In genomic region chr6:35468181-35468979, GRCh38 we compare ENCODE assay signal across 8 cellular contexts. TPM values are rescaled to one million over a fixed set of nuclear protein-coding genes. Genes with fewer than 3 reads are reported as not detected.
A peak's percentile ranks its signal among the peaks of the same experiment; 100 is the strongest.
DNase-seq lines count a peak whose midpoint lies in the region; TF ChIP-seq lines count a peak whose summit lies in the region.

Gene RPL10A (plus strand): TSS chr6:35468401. CDS start chr6:35468435, 34 bp downstream.

- peak within 1 kb of the TSS; percentile 99 for H3K4me3 Mint-ChIP-seq in activated naive CD4-positive, alpha-beta T cell treated with anti-CD3 and anti-CD28 coated beads, Interleukin-2, amount 10 ng/mL, durations not matched to agents 7 days and 5 days

- CTCF ChIA-PET in HEK293 (lab: Yijun Ruan, JAX): interaction anchor here (0.5 to 6.3 kb wide), 28 partner anchors 10 to 581 kb away, joined by 3 to 53 read pairs (median 4); partner anchors contain the start of genes ARMC12, FANCE and PPARD
- CTCF ChIA-PET in activated naive CD4-positive, alpha-beta T cell treated with anti-CD3 and anti-CD28 coated beads, Interleukin-2, amount 10 ng/mL, durations not matched to agents 7 days and 5 days (lab: Charles Lee): interaction anchor here (0.7 to 4.5 kb wide), 12 partner anchors 10 to 268 kb away, joined by 3 to 61 read pairs (median 8); partner anchors contain the start of genes DEF6, FANCE and PPARD

- peak; percentile 99 for TF ChIP-seq CTCF in HEK293 (tag by site-specific recombination; IDR thresholded peaks at IDR 0.05)

- peaks cover 41% of the 10 kb centered on the region for H3K4me1 Mint-ChIP-seq in activated naive CD4-positive, alpha-beta T cell treated with anti-CD3 and anti-CD28 coated beads, Interleukin-2, amount 10 ng/mL, durations not matched to agents 7 days and 5 days

- H3K4me1 ChIP-seq in HEK293 (ENCODE audit: control insufficient read depth, insufficient read depth, low read length): 0 out of 2 replicates have a peak, but pooled peaks cover 5% of the 10 kb centered on the region

- H3K9me3 ChIP-seq in HEK293 (ENCODE audit: control insufficient read depth, insufficient read depth, low read depth, low read length): no peaks in the 10 kb centered on the region

- H3K9me3 Mint-ChIP-seq in activated naive CD4-positive, alpha-beta T cell treated with anti-CD3 and anti-CD28 coated beads, Interleukin-2, amount 10 ng/mL, durations not matched to agents 7 days and 5 days: no peaks in the 10 kb centered on the region

- H3K36me3 ChIP-seq in HEK293 (ENCODE audit: control insufficient read depth in 2 of 2, insufficient read depth in 1 of 2, low read length in 2 of 2): peaks cover 18 to 74% of the 10 kb centered on the region in 2 experiments; a peak in 2 of 3 replicates

- peak; percentile 94 for DNase-seq in GM04504 (ENCODE audit: low read depth)
- peak; percentile 97 for DNase-seq in NAMALWA (ENCODE audit: low spot score)
- peak; percentile 97 for DNase-seq in SK-N-DZ (ENCODE audit: low spot score)
- DNase-seq in activated naive CD4-positive, alpha-beta T cell treated with anti-CD3 and anti-CD28 coated beads, Interleukin-2, amount 10 ng/mL, durations not matched to agents 7 days and 5 days: peak; percentile 97
- peak; percentile 93 for DNase-seq in germinal center (ENCODE audit: low spot score)
- DNase-seq in occipital lobe (lab: John Stamatoyannopoulos, UW): peak; percentile 92

- H3K27me3 Mint-ChIP-seq in activated naive CD4-positive, alpha-beta T cell treated with anti-CD3 and anti-CD28 coated beads, Interleukin-2, amount 10 ng/mL, durations not matched to agents 7 days and 5 days: no peaks in the 10 kb centered on the region

- POLR2A ChIA-PET in HEK293 (lab: Yijun Ruan, JAX): interaction anchor here (0.6 to 9.5 kb wide), 20 partner anchors 11 to 209 kb away, joined by 3 to 198 read pairs (median 3); partner anchors contain the start of genes FANCE, PPARD, TEAD3 and ZNF76

- H3K36me3 Mint-ChIP-seq in activated naive CD4-positive, alpha-beta T cell treated with anti-CD3 and anti-CD28 coated beads, Interleukin-2, amount 10 ng/mL, durations not matched to agents 7 days and 5 days: peaks cover 61% of the 10 kb centered on the region

- H3K27ac Mint-ChIP-seq in activated naive CD4-positive, alpha-beta T cell treated with anti-CD3 and anti-CD28 coated beads, Interleukin-2, amount 10 ng/mL, durations not matched to agents 7 days and 5 days: peak within 1 kb of the TSS; percentile 99

- peak within 1 kb of the TSS; percentile 80 for H3K4me3 ChIP-seq in HEK293 (ENCODE audit: low read depth, low read length)

- H3K27ac ChIP-seq in HEK293 (ENCODE audit: extremely low read depth, low read depth, low read length) (peak within 1 kb of the TSS; percentile 100), temporal lobe (ENCODE audit: low read depth, low read length) (peak within 1 kb of the TSS; percentile 74)

TF ChIP-seq in HEK293, 187 proteins besides CTCF, POLR2A, EP300 and RAD21 (continues in another document):
- TF ChIP-seq ZNF585B (tag by site-specific recombination; IDR thresholded peaks at IDR 0.05) (no peak), ZNF610 (tag by site-specific recombination; IDR thresholded peaks at IDR 0.05; ENCODE audit: borderline replicate concordance) (peak; percentile 43; the same call in 1 of the 2 replicates), ZBTB21 (tag by site-specific recombination; IDR thresholded peaks at IDR 0.05) (peak; percentile 25; the same call in 1 of the 2 replicates), INSM2 (tag by site-specific recombination; IDR thresholded peaks at IDR 0.05) (peak; percentile 62), GFI1B (tag by site-specific recombination; IDR thresholded peaks at IDR 0.05) (0 out of 2 replicates have a peak, but pooled peaks have one; percentile 39), SCRT2 (tag by site-specific recombination; IDR thresholded peaks at IDR 0.05) (peak; percentile 40), ZBTB20 (tag by site-specific recombination; IDR thresholded peaks at IDR 0.05) (peak; percentile 29; the same call in 1 of the 2 replicates), KLF9 (tag by site-specific recombination; IDR thresholded peaks at IDR 0.05; ENCODE audit: low read depth) (peak; percentile 51; the same call in 1 of the 2 replicates), TCF7L2 (IDR thresholded peaks at IDR 0.05; ENCODE audit: borderline replicate concordance, low read depth, low read length) (no peak), ZNF473 (tag by site-specific recombination; IDR thresholded peaks at IDR 0.05) (no peak), ZNF837 (tag by site-specific recombination; IDR thresholded peaks at IDR 0.05) (no peak), GLIS2 (tag by site-specific recombination; IDR thresholded peaks at IDR 0.05) (peak; percentile 78), ZNF548 (tag by site-specific recombination; IDR thresholded peaks at IDR 0.05) (no peak), OVOL3 (tag by site-specific recombination; IDR thresholded peaks at IDR 0.05) (peak; percentile 71; the same call in 1 of the 2 replicates), ZNF223 (tag by site-specific recombination; IDR thresholded peaks at IDR 0.05) (no peak), ZNF426 (tag by site-specific recombination; IDR thresholded peaks at IDR 0.05) (no peak), ZNF121 (tag by site-specific recombination; IDR thresholded peaks at IDR 0.05) (peak; percentile 57; the same call in 1 of the 2 replicates), ZNF366 (tag by site-specific recombination; conservative IDR thresholded peaks at IDR 0.05) (0 out of 2 replicates have a peak, but pooled peaks have one; percentile 2), ZNF146 (tag by site-specific recombination; IDR thresholded peaks at IDR 0.05) (peak; percentile 1; the same call in 1 of the 2 replicates), ZBTB44 (tag by site-specific recombination; IDR thresholded peaks at IDR 0.05) (peak; percentile 58; the same call in 1 of the 2 replicates), REPIN1 (tag by site-specific recombination; IDR thresholded peaks at IDR 0.05; ENCODE audit: low read depth) (peak; percentile 41), ZNF843 (tag by site-specific recombination; IDR thresholded peaks at IDR 0.05) (peak; percentile 67; the same call in 1 of the 2 replicates), ZNF311 (tag by site-specific recombination; IDR thresholded peaks at IDR 0.05; ENCODE audit: borderline replicate concordance) (no peak), WT1 (tag by site-specific recombination; IDR thresholded peaks at IDR 0.05) (peak; percentile 65), YY1 (tag by site-specific recombination; IDR thresholded peaks at IDR 0.05) (peak; percentile 68), ZNF394 (tag by site-specific recombination; IDR thresholded peaks at IDR 0.05; ENCODE audit: borderline replicate concordance) (peak; percentile 86), ZNF184 (tag by site-specific recombination; IDR thresholded peaks at IDR 0.05) (0 out of 2 replicates have a peak, but pooled peaks have one; percentile 49)
- TF ChIP-seq, protein P1, sequence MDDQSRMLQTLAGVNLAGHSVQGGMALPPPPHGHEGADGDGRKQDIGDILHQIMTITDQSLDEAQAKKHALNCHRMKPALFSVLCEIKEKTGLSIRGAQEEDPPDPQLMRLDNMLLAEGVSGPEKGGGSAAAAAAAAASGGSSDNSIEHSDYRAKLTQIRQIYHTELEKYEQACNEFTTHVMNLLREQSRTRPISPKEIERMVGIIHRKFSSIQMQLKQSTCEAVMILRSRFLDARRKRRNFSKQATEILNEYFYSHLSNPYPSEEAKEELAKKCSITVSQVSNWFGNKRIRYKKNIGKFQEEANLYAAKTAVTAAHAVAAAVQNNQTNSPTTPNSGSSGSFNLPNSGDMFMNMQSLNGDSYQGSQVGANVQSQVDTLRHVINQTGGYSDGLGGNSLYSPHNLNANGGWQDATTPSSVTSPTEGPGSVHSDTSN (CRISPR knock-in tag; IDR thresholded peaks at IDR 0.05): peak; percentile 69
- TF ChIP-seq, protein P2, sequence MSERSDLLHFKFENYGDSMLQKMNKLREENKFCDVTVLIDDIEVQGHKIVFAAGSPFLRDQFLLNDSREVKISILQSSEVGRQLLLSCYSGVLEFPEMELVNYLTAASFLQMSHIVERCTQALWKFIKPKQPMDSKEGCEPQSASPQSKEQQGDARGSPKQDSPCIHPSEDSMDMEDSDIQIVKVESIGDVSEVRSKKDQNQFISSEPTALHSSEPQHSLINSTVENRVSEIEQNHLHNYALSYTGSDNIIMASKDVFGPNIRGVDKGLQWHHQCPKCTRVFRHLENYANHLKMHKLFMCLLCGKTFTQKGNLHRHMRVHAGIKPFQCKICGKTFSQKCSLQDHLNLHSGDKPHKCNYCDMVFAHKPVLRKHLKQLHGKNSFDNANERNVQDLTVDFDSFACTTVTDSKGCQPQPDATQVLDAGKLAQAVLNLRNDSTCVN (tag by site-specific recombination; optimal IDR thresholded peaks at IDR 0.05): peak; percentile 62

RNA-seq across cellular contexts. Expression of gene RPL10A, which starts in this region (rescaled TPM):
- 1,786 and 2,097 TPM in 2 replicates for polyA plus RNA-seq in SK-N-DZ (2014; cell fraction: cytosol; rRNA removed)
- 1,399 and 1,465 TPM in 2 replicates for polyA plus RNA-seq in SK-N-DZ (2014; cell fraction: nucleus; rRNA removed)
- total RNA-seq in occipital lobe (1,537 TPM), temporal lobe (977 TPM)

Comparison
In these comparisons a context has a peak if more than half of its experiments do, and no peak if none do; other contexts are left out.
1. Peak in every context shown above with its lines: DNase-seq, H3K4me3 ChIP-seq and H3K27ac ChIP-seq.